1 cellular context compared by ENCODE assay signal in the genomic region with DNA sequence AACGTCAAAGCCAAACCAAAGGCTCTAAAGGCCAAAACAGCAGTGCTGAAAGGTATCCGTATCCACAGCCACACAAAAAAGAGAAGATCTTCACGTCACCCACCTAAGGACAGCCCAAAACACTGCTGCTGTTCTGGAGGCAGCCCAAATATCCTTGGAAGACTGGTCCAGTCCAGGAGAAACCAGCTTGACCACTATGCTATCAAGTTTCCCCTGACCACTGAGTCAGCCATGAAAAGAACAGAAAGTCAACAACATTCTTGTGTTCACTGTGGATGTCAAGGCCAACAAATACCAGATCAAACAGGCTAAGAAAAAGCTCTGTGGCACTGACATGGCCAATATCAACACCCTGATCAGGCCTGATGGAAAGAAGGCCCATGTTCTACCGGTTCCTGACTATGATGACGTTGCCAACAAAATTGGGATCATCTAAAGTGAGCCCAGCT.
TF ChIP-seq lines count a peak whose summit lies in the region.

No MANE protein-coding gene starts in this region.

TF ChIP-seq in HepG2, 621 proteins besides CTCF, POLR2A, EP300 and RAD21 (continued from another document):
- TF ChIP-seq POGK (CRISPR knock-in tag; conservative IDR thresholded peaks at IDR 0.05): 0 out of 2 replicates have a peak, but pooled peaks have one; percentile 15
- peak; percentile 91 for TF ChIP-seq HDAC2 (CRISPR knock-in tag; IDR thresholded peaks at IDR 0.05)
- TF ChIP-seq ZNF503 (CRISPR knock-in tag; IDR thresholded peaks at IDR 0.05): peak; percentile 80; the same call in 1 of the 2 replicates
- TF ChIP-seq ZNF615 (CRISPR knock-in tag; IDR thresholded peaks at IDR 0.05; ENCODE audit: borderline replicate concordance): no peak
- TF ChIP-seq, protein P1, sequence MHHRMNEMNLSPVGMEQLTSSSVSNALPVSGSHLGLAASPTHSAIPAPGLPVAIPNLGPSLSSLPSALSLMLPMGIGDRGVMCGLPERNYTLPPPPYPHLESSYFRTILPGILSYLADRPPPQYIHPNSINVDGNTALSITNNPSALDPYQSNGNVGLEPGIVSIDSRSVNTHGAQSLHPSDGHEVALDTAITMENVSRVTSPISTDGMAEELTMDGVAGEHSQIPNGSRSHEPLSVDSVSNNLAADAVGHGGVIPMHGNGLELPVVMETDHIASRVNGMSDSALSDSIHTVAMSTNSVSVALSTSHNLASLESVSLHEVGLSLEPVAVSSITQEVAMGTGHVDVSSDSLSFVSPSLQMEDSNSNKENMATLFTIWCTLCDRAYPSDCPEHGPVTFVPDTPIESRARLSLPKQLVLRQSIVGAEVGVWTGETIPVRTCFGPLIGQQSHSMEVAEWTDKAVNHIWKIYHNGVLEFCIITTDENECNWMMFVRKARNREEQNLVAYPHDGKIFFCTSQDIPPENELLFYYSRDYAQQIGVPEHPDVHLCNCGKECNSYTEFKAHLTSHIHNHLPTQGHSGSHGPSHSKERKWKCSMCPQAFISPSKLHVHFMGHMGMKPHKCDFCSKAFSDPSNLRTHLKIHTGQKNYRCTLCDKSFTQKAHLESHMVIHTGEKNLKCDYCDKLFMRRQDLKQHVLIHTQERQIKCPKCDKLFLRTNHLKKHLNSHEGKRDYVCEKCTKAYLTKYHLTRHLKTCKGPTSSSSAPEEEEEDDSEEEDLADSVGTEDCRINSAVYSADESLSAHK (CRISPR knock-in tag; IDR thresholded peaks at IDR 0.05; ENCODE audit: borderline replicate concordance): no peak
- TF ChIP-seq, protein P2, sequence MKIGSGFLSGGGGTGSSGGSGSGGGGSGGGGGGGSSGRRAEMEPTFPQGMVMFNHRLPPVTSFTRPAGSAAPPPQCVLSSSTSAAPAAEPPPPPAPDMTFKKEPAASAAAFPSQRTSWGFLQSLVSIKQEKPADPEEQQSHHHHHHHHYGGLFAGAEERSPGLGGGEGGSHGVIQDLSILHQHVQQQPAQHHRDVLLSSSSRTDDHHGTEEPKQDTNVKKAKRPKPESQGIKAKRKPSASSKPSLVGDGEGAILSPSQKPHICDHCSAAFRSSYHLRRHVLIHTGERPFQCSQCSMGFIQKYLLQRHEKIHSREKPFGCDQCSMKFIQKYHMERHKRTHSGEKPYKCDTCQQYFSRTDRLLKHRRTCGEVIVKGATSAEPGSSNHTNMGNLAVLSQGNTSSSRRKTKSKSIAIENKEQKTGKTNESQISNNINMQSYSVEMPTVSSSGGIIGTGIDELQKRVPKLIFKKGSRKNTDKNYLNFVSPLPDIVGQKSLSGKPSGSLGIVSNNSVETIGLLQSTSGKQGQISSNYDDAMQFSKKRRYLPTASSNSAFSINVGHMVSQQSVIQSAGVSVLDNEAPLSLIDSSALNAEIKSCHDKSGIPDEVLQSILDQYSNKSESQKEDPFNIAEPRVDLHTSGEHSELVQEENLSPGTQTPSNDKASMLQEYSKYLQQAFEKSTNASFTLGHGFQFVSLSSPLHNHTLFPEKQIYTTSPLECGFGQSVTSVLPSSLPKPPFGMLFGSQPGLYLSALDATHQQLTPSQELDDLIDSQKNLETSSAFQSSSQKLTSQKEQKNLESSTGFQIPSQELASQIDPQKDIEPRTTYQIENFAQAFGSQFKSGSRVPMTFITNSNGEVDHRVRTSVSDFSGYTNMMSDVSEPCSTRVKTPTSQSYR (CRISPR knock-in tag; IDR thresholded peaks at IDR 0.05; ENCODE audit: borderline replicate concordance): no peak
- no peak for TF ChIP-seq ONECUT2 (CRISPR knock-in tag; IDR thresholded peaks at IDR 0.05)
